Comparison of ENCODE assay signal across 8 cellular contexts in genomic region chr5:96657068-96657467, GRCh38. TPM values are rescaled to one million over a fixed set of nuclear protein-coding genes. Genes with fewer than 3 reads are reported as not detected.
DNase-seq lines count a peak whose midpoint lies in the region; ATAC-seq and TF ChIP-seq lines count a peak whose summit lies in the region.

No MANE protein-coding gene starts in this region.

- no peaks in the 10 kb centered on the region for H3K79me2 ChIP-seq in ACC112 (ENCODE audit: control insufficient read depth, insufficient read depth, low read length, unreplicated experiment)

- peak overlapping the region; percentile 7 for H2AFZ ChIP-seq in ACC112 (ENCODE audit: low read length, unreplicated experiment)

- no peaks in the 10 kb centered on the region for H3K27me3 ChIP-seq in ACC112 (ENCODE audit: insufficient read depth, low read length)

- no peak overlapping the region for H3K4me3 ChIP-seq in ACC112 (ENCODE audit: low read depth, low read length)
- no peak overlapping the region for H3K4me3 ChIP-seq in astrocyte of the cerebellum (ENCODE audit: low read depth, low read length)

- ATAC-seq in GM18870 (IDR thresholded peaks at IDR 0.05; ENCODE audit: unreplicated experiment) (peak; percentile 90), HG03045 (IDR thresholded peaks at IDR 0.05; ENCODE audit: unreplicated experiment) (peak; percentile 60), omental fat pad (ENCODE audit: low FRiP score) (peak; percentile 58)

- no peak for TF ChIP-seq CTCF in astrocyte of the cerebellum (IDR thresholded peaks at IDR 0.05; ENCODE audit: low read depth, low read length, missing control alignments)
- no peak for TF ChIP-seq CTCF in omental fat pad (IDR thresholded peaks at IDR 0.05)

- in situ Hi-C loops in astrocyte of the cerebellum (cut with HindIII; ENCODE audit: low sequenced_read_pairs), result no loop called here

- H3K27ac ChIP-seq in ACC112 (ENCODE audit: low read depth, low read length), result peak overlapping the region; percentile 66

- peaks cover 59% of the 10 kb centered on the region for H3K4me1 ChIP-seq in ACC112 (ENCODE audit: control insufficient read depth, insufficient read depth, low read length, unreplicated experiment)

- H3K36me3 ChIP-seq in ACC112 (ENCODE audit: insufficient read depth, low read length), result no peaks in the 10 kb centered on the region

- DNase-seq in RPMI7951 (ENCODE audit: low read depth), result peak; percentile 95
- DNase-seq in astrocyte of the cerebellum (ENCODE audit: low read depth), result peak; percentile 92
- DNase-seq in omental fat pad (ENCODE audit: low spot score), result no peak
- DNase-seq in iPS-NIHi7 (ENCODE audit: extremely low spot score), result no peak
- DNase-seq in DMS 273 treated with DMSO at 0.1 percent for 48 hours (lab: John Stamatoyannopoulos, UW), result no peak

RNA-seq across cellular contexts. Expression of gene CAST, which starts 5.1 kb away (rescaled TPM):
- 102 and 134 TPM in 2 replicates for total RNA-seq in RPMI7951 (2014; rRNA removed; shearing (Covaris generic))
- total RNA-seq in omental fat pad, result 100 to 1,000 TPM; 224 to 362 (median 285) TPM

Comparison
In these comparisons a context has a peak if more than half of its experiments do, and no peak if none do; other contexts are left out.
1. DNase-seq: peak in RPMI7951 (single experiment) and astrocyte of the cerebellum (single experiment); none in omental fat pad (single experiment), iPS-NIHi7 (single experiment) and DMS 273 treated with DMSO at 0.1 percent for 48 hours (single experiment).
2. Peak in every context shown above with its lines, with median percentiles within 50 percentile points of each other: ATAC-seq.